In genomic region chr3:128395046-128395445, GRCh38 we compare ENCODE assay signal across 19 cellular contexts.
DNase-seq lines count a peak whose midpoint lies in the region; ATAC-seq, FAIRE-seq and TF ChIP-seq lines count a peak whose summit lies in the region.
"Had no signal": no experiment of that assay in that cellular context is flagged by ENCODE, and none has a peak within 500 bp of the region (broad histone marks: within the 10 kb centered on the region; RNA-seq: fewer than 3 reads in every experiment).

No MANE protein-coding gene starts in this region.

- peak overlapping the region; percentile 18 for H2AFZ ChIP-seq in astrocyte (ENCODE audit: low read depth, low read length)

- no peaks in the 10 kb centered on the region for H3K27me3 ChIP-seq in right cardiac atrium (ENCODE audit: control insufficient read depth, insufficient read depth)
- H3K27me3 ChIP-seq in astrocyte (ENCODE audit: insufficient read depth, low read length), result no peaks in the 10 kb centered on the region

- no peaks in the 10 kb centered on the region for H3K79me2 ChIP-seq in astrocyte (ENCODE audit: insufficient read depth, low read length)

- intact Hi-C loops in right cardiac atrium (cut with DNase I) (no loop called here), Right ventricle myocardium superior (cut with DNase I) (no loop called here), posterior cingulate gyrus (cut with DNase I) (no loop called here)

- peak in 2 of 3 donors; percentile 36 to 54 for DNase-seq in right cardiac atrium
- no peak for DNase-seq in Right ventricle myocardium superior
- no peak for DNase-seq in astrocyte (ENCODE audit: low read depth)
- DNase-seq in posterior cingulate gyrus, result no peak
- no peak for DNase-seq in NCI-H2029 treated with DMSO at 0.1 percent for 48 hours (lab: John Stamatoyannopoulos, UW)
- no peak for DNase-seq in hippocampal formation (lab: John Stamatoyannopoulos, UW)
- DNase-seq: COR-L47, DMS153, GOT3, Kasumi-1, NCI-H1105 treated with DMSO at 0.1 percent for 48 hours, NCI-H1694 treated with DMSO at 0.1 percent for 48 hours, NCI-H345, NCI-H526, OCI-M1 had no signal

- H3K4me3 ChIP-seq in right cardiac atrium (ENCODE audit: low read length) (no peak overlapping the region), astrocyte (ENCODE audit: insufficient read depth, low read depth, low read length) (no peak overlapping the region)

- H3K4me1 ChIP-seq in right cardiac atrium (ENCODE audit: control insufficient read depth, insufficient read depth, low read length) (peaks cover 13% of the 10 kb centered on the region), astrocyte (ENCODE audit: insufficient read depth, low read length) (no peaks in the 10 kb centered on the region)

- peak overlapping the region; percentile 19 for H3K4me2 ChIP-seq in astrocyte (ENCODE audit: low read length)

- ATAC-seq in right cardiac atrium (peak; percentile 5 to 52), Right ventricle myocardium superior (ENCODE audit: poor library complexity) (no peak), GM19023 (IDR thresholded peaks at IDR 0.05; ENCODE audit: unreplicated experiment) (no peak)

- H3K27me3 Mint-ChIP-seq in astrocyte (ENCODE audit: low read depth, unreplicated experiment) (peaks cover 31% of the 10 kb centered on the region), nephron (ENCODE audit: low read depth) (peaks cover 4% of the 10 kb centered on the region)
- H3K27me3 Mint-ChIP-seq: IgD-negative memory B cell had no signal

- no peak for FAIRE-seq in astrocyte (lab: Jason Lieb, UNC)
- FAIRE-seq: GM12892 had no signal

- WGBS in right cardiac atrium, result 69% methylated on average over 6 of the region's 6 CpGs

- H3K36me3 ChIP-seq in astrocyte (ENCODE audit: insufficient read depth, low read length), result no peaks in the 10 kb centered on the region

- H3K4me3 Mint-ChIP-seq in astrocyte (ENCODE audit: unreplicated experiment) (no peak overlapping the region), nephron (peak overlapping the region in 1 of 3 experiments; percentile 47)
- H3K4me3 Mint-ChIP-seq: IgD-negative memory B cell had no signal

- H3K9me3 Mint-ChIP-seq in astrocyte (ENCODE audit: unreplicated experiment), result no peaks in the 10 kb centered on the region
- H3K9me3 Mint-ChIP-seq in nephron, result no peaks in the 10 kb centered on the region
- H3K9me3 Mint-ChIP-seq: IgD-negative memory B cell had no signal

- peaks cover 4% of the 10 kb centered on the region for H4K20me1 ChIP-seq in astrocyte (ENCODE audit: insufficient read depth, low read length)

- H3K9ac ChIP-seq in astrocyte (ENCODE audit: low read length), result peak overlapping the region; percentile 27

- H3K4me1 Mint-ChIP-seq in astrocyte (ENCODE audit: low read depth, unreplicated experiment) (no peaks in the 10 kb centered on the region), nephron (peaks cover 45% of the 10 kb centered on the region)

- no peak overlapping the region for H3K27ac Mint-ChIP-seq in astrocyte (ENCODE audit: unreplicated experiment)
- peak overlapping the region; percentile 91 to 99 (median 95) for H3K27ac Mint-ChIP-seq in nephron
- H3K27ac Mint-ChIP-seq: IgD-negative memory B cell had no signal

- H3K36me3 Mint-ChIP-seq in astrocyte (ENCODE audit: low read depth, unreplicated experiment) (peaks cover 8% of the 10 kb centered on the region), nephron (ENCODE audit: low read depth) (no peaks in the 10 kb centered on the region)

- H3K27ac ChIP-seq in right cardiac atrium (ENCODE audit: low read length) (peak overlapping the region; percentile 18), astrocyte (ENCODE audit: low read depth, low read length) (no peak overlapping the region)

- H3K9me3 ChIP-seq in right cardiac atrium (ENCODE audit: control insufficient read depth, low read length) (no peaks in the 10 kb centered on the region), astrocyte (ENCODE audit: insufficient read depth, low read depth, low read length) (no peaks in the 10 kb centered on the region)

- no peak for TF ChIP-seq CTCF in astrocyte (IDR thresholded peaks at IDR 0.05; ENCODE audit: insufficient read depth, low read depth, low read length)
- no peak for TF ChIP-seq CTCF in nephron (IDR thresholded peaks at IDR 0.05; ENCODE audit: unreplicated experiment in 3 of 3)

Comparison
In these comparisons a context has a peak if more than half of its experiments do, and no peak if none do; other contexts are left out.
1. ATAC-seq: peak in right cardiac atrium (2 of 2); none in Right ventricle myocardium superior (single experiment) and GM19023 (single experiment).
2. DNase-seq: peak in right cardiac atrium (2 of 3); none in Right ventricle myocardium superior (single experiment), astrocyte (single experiment), posterior cingulate gyrus (0 of 10), NCI-H2029 treated with DMSO at 0.1 percent for 48 hours (single experiment) and hippocampal formation (0 of 2).